Comparison of ENCODE assay signal across 31 cellular contexts in genomic region chr20:56820984-56821383, GRCh38.
"Had no signal": no experiment of that assay in that cellular context is flagged by ENCODE, and none has a peak within 500 bp of the region (broad histone marks: within the 10 kb centered on the region; RNA-seq: fewer than 3 reads in every experiment).

No MANE protein-coding gene starts in this region.

- DNase-seq: activated CD4-positive, alpha-beta T cell treated with anti-CD3 and anti-CD28 coated beads for 1 hour; activated CD4-positive, alpha-beta T cell treated with anti-CD3 and anti-CD28 coated beads for 4 hours; activated CD4-positive, alpha-beta T cell treated with anti-CD3 and anti-CD28 coated beads, Interleukin-2, amount 10 ng/mL, durations not matched to agents 7 days and 5 days; activated CD4-positive, alpha-beta T cell treated with anti-CD3 and anti-CD28 coated beads, Interleukin-2, amount 50 U/mL, for 4 hours; activated CD8-positive, alpha-beta memory T cell treated with anti-CD3 and anti-CD28 coated beads for 24 hours; activated CD8-positive, alpha-beta T cell treated with anti-CD3 and anti-CD28 coated beads for 36 hours; activated effector memory CD4-positive, alpha-beta T cell treated with anti-CD3 and anti-CD28 coated beads, Interleukin-2, amount 50 U/mL, for 16 hours; activated naive CD4-positive, alpha-beta T cell treated with anti-CD3 and anti-CD28 coated beads for 36 hours; activated naive CD8-positive, alpha-beta T cell treated with anti-CD3 and anti-CD28 coated beads for 36 hours; activated naive CD8-positive, alpha-beta T cell treated with anti-CD3 and anti-CD28 coated beads, Interleukin-2, amount 50 U/mL, for 24 hours; activated T-cell treated with anti-CD3 and anti-CD28 coated beads, Interleukin-2, amount 50 U/mL, for 48 hours; adrenal gland; amygdala; aorta; body of pancreas; central memory CD4-positive, alpha-beta T cell; cerebellar nuclear complex; colonic mucosa; effector CD8-positive, alpha-beta T cell; esophagus squamous epithelium; foreskin melanocyte; heart right ventricle; T-helper 2 cell had no signal

- H3K4me3 ChIP-seq: adrenal gland, body of pancreas, cardiac muscle cell, colonic mucosa, esophagus squamous epithelium, gastroesophageal sphincter, heart right ventricle had no signal

- H3K4me1 Mint-ChIP-seq: activated CD4-positive, alpha-beta T cell treated with anti-CD3 and anti-CD28 coated beads, Interleukin-2, amount 10 ng/mL, durations not matched to agents 7 days and 5 days; activated naive CD4-positive, alpha-beta T cell treated with anti-CD3 and anti-CD28 coated beads, Interleukin-2, amount 50 U/mL, for 24 hours; activated naive CD8-positive, alpha-beta T cell treated with anti-CD3 and anti-CD28 coated beads for 36 hours; activated naive CD8-positive, alpha-beta T cell treated with anti-CD3 and anti-CD28 coated beads, Interleukin-2, amount 50 U/mL, for 24 hours had no signal

- ATAC-seq: activated CD8-positive, alpha-beta T cell treated with anti-CD3 and anti-CD28 coated beads for 36 hours; activated naive CD8-positive, alpha-beta T cell treated with anti-CD3 and anti-CD28 coated beads, Interleukin-2, amount 50 U/mL, for 24 hours; body of pancreas; gastroesophageal sphincter; heart right ventricle had no signal

- H3K27ac ChIP-seq: adrenal gland, body of pancreas, cardiac muscle cell, colonic mucosa, epithelial cell of prostate, esophagus squamous epithelium, gastroesophageal sphincter, heart right ventricle had no signal

- H3K27me3 Mint-ChIP-seq: activated CD4-positive, alpha-beta T cell treated with anti-CD3 and anti-CD28 coated beads, Interleukin-2, amount 10 ng/mL, durations not matched to agents 7 days and 5 days had no signal

- H3K27ac Mint-ChIP-seq: activated CD4-positive, alpha-beta T cell treated with anti-CD3 and anti-CD28 coated beads, Interleukin-2, amount 10 ng/mL, durations not matched to agents 7 days and 5 days; activated CD8-positive, alpha-beta T cell treated with anti-CD3 and anti-CD28 coated beads for 36 hours; activated naive CD4-positive, alpha-beta T cell treated with anti-CD3 and anti-CD28 coated beads for 36 hours; activated naive CD4-positive, alpha-beta T cell treated with anti-CD3 and anti-CD28 coated beads, Interleukin-2, amount 50 U/mL, for 24 hours; activated naive CD8-positive, alpha-beta T cell treated with anti-CD3 and anti-CD28 coated beads for 36 hours; activated naive CD8-positive, alpha-beta T cell treated with anti-CD3 and anti-CD28 coated beads, Interleukin-2, amount 50 U/mL, for 24 hours; activated T-helper 1 cell treated with anti-CD3 and anti-CD28 coated beads, Interleukin-12 subunit alpha, Interleukin-12 subunit beta, Interleukin-2, Interleukin-4 antibody, amounts not matched to agents 30 ng/mL and 10 ng/mL and 1 ng/mL, durations not matched to agents 14 hours and 24 hours and 36 hours; activated T-helper 2 cell treated with anti-CD3 and anti-CD28 coated beads, Interferon-gamma antibody, Interleukin-2, Interleukin-4, amounts not matched to agents 10 μg/mL and 5 μg/mL and 100 μg/mL, durations not matched to agents 14 hours and 24 hours and 36 hours had no signal

- H3K9me3 ChIP-seq: adrenal gland, body of pancreas, colonic mucosa, esophagus squamous epithelium had no signal

- H3K4me1 ChIP-seq: adrenal gland, body of pancreas, colonic mucosa, gastroesophageal sphincter, heart right ventricle had no signal

- H3K36me3 Mint-ChIP-seq: activated naive CD4-positive, alpha-beta T cell treated with anti-CD3 and anti-CD28 coated beads, Interleukin-2, amount 50 U/mL, for 24 hours; activated naive CD8-positive, alpha-beta T cell treated with anti-CD3 and anti-CD28 coated beads for 36 hours had no signal

- H3K9me3 Mint-ChIP-seq: activated CD4-positive, alpha-beta T cell treated with anti-CD3 and anti-CD28 coated beads, Interleukin-2, amount 10 ng/mL, durations not matched to agents 7 days and 5 days; activated T-helper 1 cell treated with anti-CD3 and anti-CD28 coated beads, Interleukin-12 subunit alpha, Interleukin-12 subunit beta, Interleukin-2, Interleukin-4 antibody, amounts not matched to agents 30 ng/mL and 10 ng/mL and 1 ng/mL, durations not matched to agents 14 hours and 24 hours and 36 hours; activated T-helper 2 cell treated with anti-CD3 and anti-CD28 coated beads, Interferon-gamma antibody, Interleukin-2, Interleukin-4, amounts not matched to agents 10 μg/mL and 5 μg/mL and 100 μg/mL, durations not matched to agents 14 hours and 24 hours and 36 hours had no signal

- H3K4me3 Mint-ChIP-seq: activated CD4-positive, alpha-beta T cell treated with anti-CD3 and anti-CD28 coated beads, Interleukin-2, amount 10 ng/mL, durations not matched to agents 7 days and 5 days; activated CD8-positive, alpha-beta T cell treated with anti-CD3 and anti-CD28 coated beads for 36 hours; activated naive CD4-positive, alpha-beta T cell treated with anti-CD3 and anti-CD28 coated beads for 36 hours; activated naive CD4-positive, alpha-beta T cell treated with anti-CD3 and anti-CD28 coated beads, Interleukin-2, amount 50 U/mL, for 24 hours; activated naive CD8-positive, alpha-beta T cell treated with anti-CD3 and anti-CD28 coated beads for 36 hours; activated naive CD8-positive, alpha-beta T cell treated with anti-CD3 and anti-CD28 coated beads, Interleukin-2, amount 50 U/mL, for 24 hours; activated T-helper 1 cell treated with anti-CD3 and anti-CD28 coated beads, Interleukin-12 subunit alpha, Interleukin-12 subunit beta, Interleukin-2, Interleukin-4 antibody, amounts not matched to agents 30 ng/mL and 10 ng/mL and 1 ng/mL, durations not matched to agents 14 hours and 24 hours and 36 hours had no signal

- H3K36me3 ChIP-seq: adrenal gland, cardiac muscle cell, colonic mucosa, esophagus squamous epithelium, gastroesophageal sphincter, heart right ventricle had no signal

- FAIRE-seq: endometrium, endothelial cell of umbilical vein had no signal

- H3K27me3 ChIP-seq: adrenal gland, cardiac muscle cell, colonic mucosa had no signal
